In genomic region chr15:38650384-38650783, GRCh38 we compare ENCODE assay signal across 17 cellular contexts.
DNase-seq lines count a peak whose midpoint lies in the region; ATAC-seq and TF ChIP-seq lines count a peak whose summit lies in the region.
"Had no signal": no experiment of that assay in that cellular context is flagged by ENCODE, and none has a peak within 500 bp of the region (broad histone marks: within the 10 kb centered on the region; RNA-seq: fewer than 3 reads in every experiment).

No MANE protein-coding gene starts in this region.

- peaks cover 89% of the 10 kb centered on the region for H3K4me1 Mint-ChIP-seq in CD8-positive, alpha-beta T cell (ENCODE audit: low read depth)
- H3K4me1 Mint-ChIP-seq in GM23338: peaks cover 29% of the 10 kb centered on the region
- H3K4me1 Mint-ChIP-seq in activated T-helper 17 cell treated with anti-CD3 and anti-CD28 coated beads, Interleukin-2, amount 50 U/mL, for 72 hours: peaks cover 49% of the 10 kb centered on the region
- peaks cover 39 to 58% (median 46%) of the 10 kb centered on the region in 3 donors for H3K4me1 Mint-ChIP-seq in naive B cell

- no peak for TF ChIP-seq CTCF in CD8-positive, alpha-beta T cell (IDR thresholded peaks at IDR 0.05)
- no peak for TF ChIP-seq CTCF in GM23338 (conservative IDR thresholded peaks at IDR 0.05; ENCODE audit: low read depth in 2 of 2)

- H4K20me1 ChIP-seq in GM23338 (replicated peaks; ENCODE audit: insufficient read depth): no peaks in the 10 kb centered on the region

- intact Hi-C loops in CD8-positive, alpha-beta T cell (cut with DNase I, micrococcal nuclease): loop anchor here (2.0 to 5.0 kb wide), 3 partner anchors 14 to 1132 kb away; partner anchors contain the start of gene FSIP1 (in 1 of the 2)

- no peaks in the 10 kb centered on the region for H3K79me2 ChIP-seq in GM23338 (replicated peaks; ENCODE audit: insufficient read depth)

- no peaks in the 10 kb centered on the region for H3K9me3 ChIP-seq in CD8-positive, alpha-beta T cell (ENCODE audit: low read length)

- CTCF ChIA-PET in CD8-positive, alpha-beta T cell (lab: Charles Lee): interaction anchor here (1.8 to 31.6 kb wide), 7 partner anchors 8 to 139 kb away, joined by 6 to 508 read pairs (median 46); partner anchors contain the start of gene RASGRP1

- H3K27ac Mint-ChIP-seq in CD8-positive, alpha-beta T cell: peak overlapping the region; percentile 96
- H3K27ac Mint-ChIP-seq in GM23338 (no peak overlapping the region), naive B cell (peak overlapping the region; percentile 92 to 98 (median 96))
- peak overlapping the region; percentile 89 for H3K27ac Mint-ChIP-seq in activated T-helper 17 cell treated with anti-CD3 and anti-CD28 coated beads, Interleukin-2, amount 50 U/mL, for 72 hours
- H3K27ac Mint-ChIP-seq: type B pancreatic cell had no signal

- H2AFZ ChIP-seq in GM23338: no peak overlapping the region

- DNase-seq in CD8-positive, alpha-beta T cell: no peak
- peak; percentile 22 for DNase-seq in GM23338 (ENCODE audit: low spot score)
- no peak for DNase-seq in naive B cell
- DNase-seq in stimulated activated CD4-positive, alpha-beta T cell treated with anti-CD3 and anti-CD28 coated beads, Interleukin-15, amount 100 ng/mL, for 24 hours: no peak
- DNase-seq in epidermal melanocyte (ENCODE audit: insufficient read length, low spot score): no peak
- DNase-seq in cortex of kidney (lab: John Stamatoyannopoulos, UW): no peak
- DNase-seq: amniotic stem cell; EL; left ventricle myocardium superior; NCI-H1417; NCI-H2227 treated with DMSO at 0.1 percent for 48 hours; stimulated activated naive CD4-positive, alpha-beta T cell treated with Interleukin-2 at 50 U/mL for 16 hours had no signal

- no peaks in the 10 kb centered on the region for H3K27me3 ChIP-seq in CD8-positive, alpha-beta T cell (ENCODE audit: insufficient read depth, low read length)
- H3K27me3 ChIP-seq in GM23338 (ENCODE audit: insufficient read depth): no peaks in the 10 kb centered on the region

- peaks cover 89% of the 10 kb centered on the region for H3K4me1 ChIP-seq in CD8-positive, alpha-beta T cell (ENCODE audit: insufficient read depth, low read length)
- H3K4me1 ChIP-seq in GM23338 (ENCODE audit: insufficient read depth): 0 out of 2 replicates have a peak, but pooled peaks cover 3% of the 10 kb centered on the region

- no peak for ATAC-seq in CD8-positive, alpha-beta T cell
- peak; percentile 54 for ATAC-seq in GM23338
- no peak for ATAC-seq in activated T-helper 17 cell treated with anti-CD3 and anti-CD28 coated beads, Interleukin-2, amount 50 U/mL, for 72 hours (replicated peaks)
- peak; percentile 15 to 16 for ATAC-seq in naive B cell (ENCODE audit: low read depth in 2 of 2)
- ATAC-seq: left ventricle myocardium superior had no signal

- H3F3A ChIP-seq in GM23338 (replicated peaks; ENCODE audit: low read depth): no peaks in the 10 kb centered on the region

- H3K4me3 Mint-ChIP-seq in CD8-positive, alpha-beta T cell: peak overlapping the region; percentile 56
- H3K4me3 Mint-ChIP-seq in GM23338 (no peak overlapping the region), naive B cell (peak overlapping the region; percentile 82 to 93 (median 88))
- H3K4me3 Mint-ChIP-seq in activated T-helper 17 cell treated with anti-CD3 and anti-CD28 coated beads, Interleukin-2, amount 50 U/mL, for 72 hours: peak overlapping the region; percentile 80
- H3K4me3 Mint-ChIP-seq: type B pancreatic cell had no signal

- H3K36me3 Mint-ChIP-seq in CD8-positive, alpha-beta T cell: no peaks in the 10 kb centered on the region
- no peaks in the 10 kb centered on the region for H3K36me3 Mint-ChIP-seq in GM23338 (ENCODE audit: low read depth)
- H3K36me3 Mint-ChIP-seq in activated T-helper 17 cell treated with anti-CD3 and anti-CD28 coated beads, Interleukin-2, amount 50 U/mL, for 72 hours (ENCODE audit: low read depth): no peaks in the 10 kb centered on the region
- no peaks in the 10 kb centered on the region for H3K36me3 Mint-ChIP-seq in naive B cell
- H3K36me3 Mint-ChIP-seq: type B pancreatic cell had no signal

- H3K36me3 ChIP-seq in CD8-positive, alpha-beta T cell (ENCODE audit: insufficient read depth, low read length): no peaks in the 10 kb centered on the region
- no peaks in the 10 kb centered on the region for H3K36me3 ChIP-seq in GM23338 (ENCODE audit: insufficient read depth)

- POLR2A ChIA-PET in CD8-positive, alpha-beta T cell (lab: Charles Lee): interaction anchor here (0.9 to 7.1 kb wide), 10 partner anchors 7 to 87 kb away, joined by 3 to 105 read pairs (median 12); partner anchors contain the start of gene RASGRP1

- peak overlapping the region; percentile 59 for H3K27ac ChIP-seq in CD8-positive, alpha-beta T cell (ENCODE audit: low read depth, low read length)
- no peak overlapping the region for H3K27ac ChIP-seq in GM23338 (ENCODE audit: low read depth)
- H3K27ac ChIP-seq: KMS-11, RWPE1 had no signal

- no peaks in the 10 kb centered on the region for H3K9me3 Mint-ChIP-seq in CD8-positive, alpha-beta T cell
- no peaks in the 10 kb centered on the region for H3K9me3 Mint-ChIP-seq in GM23338
- H3K9me3 Mint-ChIP-seq in activated T-helper 17 cell treated with anti-CD3 and anti-CD28 coated beads, Interleukin-2, amount 50 U/mL, for 72 hours: peaks cover 5% of the 10 kb centered on the region
- H3K9me3 Mint-ChIP-seq in naive B cell: peaks cover 0 to 11% (median 0%) of the 10 kb centered on the region in 7 donors
- H3K9me3 Mint-ChIP-seq: type B pancreatic cell had no signal

- H3K4me3 ChIP-seq in CD8-positive, alpha-beta T cell (ENCODE audit: low read depth, low read length): no peak overlapping the region
- no peak overlapping the region for H3K4me3 ChIP-seq in GM23338
- H3K4me3 ChIP-seq: smooth muscle cell had no signal

- no peak overlapping the region for H3K4me2 ChIP-seq in GM23338
- H3K4me2 ChIP-seq: KMS-11, smooth muscle cell had no signal

- no peaks in the 10 kb centered on the region for H3K27me3 Mint-ChIP-seq in CD8-positive, alpha-beta T cell (ENCODE audit: low read depth)
- H3K27me3 Mint-ChIP-seq in GM23338 (ENCODE audit: insufficient read depth, low read depth, poor library complexity) (peaks cover 4% of the 10 kb centered on the region), naive B cell (no peaks in the 10 kb centered on the region)
- no peaks in the 10 kb centered on the region for H3K27me3 Mint-ChIP-seq in activated T-helper 17 cell treated with anti-CD3 and anti-CD28 coated beads, Interleukin-2, amount 50 U/mL, for 72 hours

- H3K9me2 ChIP-seq in GM23338 (ENCODE audit: insufficient read depth): no peaks in the 10 kb centered on the region

TF ChIP-seq in GM23338, 12 proteins besides CTCF, POLR2A, EP300 and RAD21 (continues in another document):
- TF ChIP-seq EZH2 (IDR thresholded peaks at IDR 0.05; ENCODE audit: low read depth, unreplicated experiment): no peak
- no peak for TF ChIP-seq ZNF114 (CRISPR knock-in tag; IDR thresholded peaks at IDR 0.05)
- no peak for TF ChIP-seq JUNB (IDR thresholded peaks at IDR 0.05; ENCODE audit: unreplicated experiment)
- TF ChIP-seq EZH2phosphoT487 (IDR thresholded peaks at IDR 0.05; ENCODE audit: unreplicated experiment): no peak
- TF ChIP-seq CREB1 (CRISPR knock-in tag; IDR thresholded peaks at IDR 0.05; ENCODE audit: low read depth): no peak

Comparison
In these comparisons a context has a peak if more than half of its experiments do, and no peak if none do; other contexts are left out.
1. ATAC-seq: peak in GM23338 (single experiment) and naive B cell (2 of 2); none in CD8-positive, alpha-beta T cell (single experiment) and activated T-helper 17 cell treated with anti-CD3 and anti-CD28 coated beads, Interleukin-2, amount 50 U/mL, for 72 hours (single experiment).